Comparison of ENCODE assay signal across 19 cellular contexts in the genomic region with DNA sequence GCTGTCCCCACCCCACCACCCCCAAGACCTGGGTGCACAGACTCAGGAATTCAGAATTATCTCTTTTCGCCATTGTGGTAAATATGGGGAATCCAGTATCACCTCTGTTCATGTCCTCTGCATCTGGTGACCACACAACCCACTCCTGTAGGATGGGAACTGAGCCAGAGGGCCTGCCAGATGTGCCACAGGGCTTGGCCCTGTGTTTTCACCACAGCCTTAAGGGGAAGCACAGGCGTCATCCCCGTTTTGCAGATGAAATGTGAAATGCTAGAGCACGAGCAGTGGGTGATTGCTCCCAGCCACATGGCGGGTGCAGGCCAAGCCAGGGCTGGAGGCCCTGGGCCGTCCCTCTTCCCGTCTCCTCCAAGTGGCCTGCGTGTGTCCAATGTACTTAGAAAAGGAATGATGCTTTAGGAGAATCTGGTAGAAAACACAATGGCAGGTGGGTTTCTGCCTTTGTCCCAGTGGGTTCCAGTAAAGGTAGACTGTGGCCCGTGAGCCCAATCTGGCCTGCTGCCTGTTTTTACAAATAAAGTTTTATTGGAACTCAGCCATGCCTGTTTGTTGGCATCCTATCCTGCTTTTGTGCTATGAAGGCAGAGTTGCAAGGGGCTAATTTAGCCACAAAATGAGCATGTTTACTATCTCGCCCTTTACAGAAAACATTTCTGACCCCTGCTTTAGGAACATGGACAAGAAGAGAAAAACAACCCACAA.
"Had no signal": no experiment of that assay in that cellular context is flagged by ENCODE, and none has a peak within 500 bp of the region (broad histone marks: within the 10 kb centered on the region; RNA-seq: fewer than 3 reads in every experiment).

No MANE protein-coding gene starts in this region.

- H3K36me3 Mint-ChIP-seq: immature natural killer cell; memory B cell; naive B cell; stimulated activated naive B cell treated with anti-CD40 and anti-IgM and Interleukin-4, amounts not matched to agents 10 μg/mL and 1 μg/mL and 100 μg/mL, for 72 hours had no signal

- H3K27me3 ChIP-seq: dorsolateral prefrontal cortex, neutrophil had no signal

- H3K9me3 ChIP-seq: left ventricle myocardium inferior, lower lobe of right lung, neutrophil had no signal

- H3K27ac ChIP-seq: dorsolateral prefrontal cortex, left ventricle myocardium inferior, lower lobe of right lung, neutrophil had no signal

- H3K27ac Mint-ChIP-seq: immature natural killer cell; memory B cell; nephron progenitor cell; stimulated activated naive B cell treated with anti-CD40 and anti-IgM and Interleukin-4, amounts not matched to agents 10 μg/mL and 1 μg/mL and 100 μg/mL, for 72 hours; stimulated activated naive CD8-positive, alpha-beta T cell treated with anti-CD3 and anti-CD28 coated beads, Interleukin-15, amount 100 ng/mL, for 72 hours had no signal

- H3K4me1 Mint-ChIP-seq: immature natural killer cell; memory B cell; naive B cell; nephron progenitor cell; stimulated activated naive B cell treated with anti-CD40 and anti-IgM and Interleukin-4, amounts not matched to agents 10 μg/mL and 1 μg/mL and 100 μg/mL, for 72 hours; stimulated activated naive CD8-positive, alpha-beta T cell treated with anti-CD3 and anti-CD28 coated beads, Interleukin-15, amount 100 ng/mL, for 72 hours had no signal

- H3K4me3 Mint-ChIP-seq: immature natural killer cell; memory B cell; naive B cell; nephron progenitor cell; stimulated activated naive B cell treated with anti-CD40 and anti-IgM and Interleukin-4, amounts not matched to agents 10 μg/mL and 1 μg/mL and 100 μg/mL, for 72 hours; stimulated activated naive CD8-positive, alpha-beta T cell treated with anti-CD3 and anti-CD28 coated beads, Interleukin-15, amount 100 ng/mL, for 72 hours had no signal

- H3K36me3 ChIP-seq: left ventricle myocardium inferior, lower lobe of right lung, neutrophil had no signal

- H3K27me3 Mint-ChIP-seq: naive B cell; stimulated activated naive B cell treated with anti-CD40 and anti-IgM and Interleukin-4, amounts not matched to agents 10 μg/mL and 1 μg/mL and 100 μg/mL, for 72 hours; stimulated activated naive CD8-positive, alpha-beta T cell treated with anti-CD3 and anti-CD28 coated beads, Interleukin-15, amount 100 ng/mL, for 72 hours had no signal

- H3K4me1 ChIP-seq: left ventricle myocardium inferior, lower lobe of right lung had no signal

- H3K9me3 Mint-ChIP-seq: memory B cell; nephron progenitor cell; stimulated activated naive B cell treated with anti-CD40 and anti-IgM and Interleukin-4, amounts not matched to agents 10 μg/mL and 1 μg/mL and 100 μg/mL, for 72 hours; stimulated activated naive CD8-positive, alpha-beta T cell treated with anti-CD3 and anti-CD28 coated beads, Interleukin-15, amount 100 ng/mL, for 72 hours had no signal

- ATAC-seq: esophagus mucosa; left cardiac atrium; sciatic nerve; stimulated activated naive B cell treated with anti-CD40 and anti-IgM and Interleukin-4, amounts not matched to agents 10 μg/mL and 1 μg/mL and 100 μg/mL, for 72 hours; stimulated activated naive CD8-positive, alpha-beta T cell treated with anti-CD3 and anti-CD28 coated beads, Interleukin-15, amount 100 ng/mL, for 72 hours had no signal

- DNase-seq: cortex of kidney; effector CD8-positive, alpha-beta T cell; immature natural killer cell; left cardiac atrium; left ventricle myocardium inferior; naive B cell; nephron progenitor cell; stimulated activated CD4-positive, alpha-beta T cell treated with anti-CD3 and anti-CD28 coated beads, Interleukin-2, amount 100 ng/mL, for 24 hours; stimulated activated CD4-positive, alpha-beta T cell treated with anti-CD3 and anti-CD28 coated beads, Interleukin-4, amount 100 ng/mL, for 4 hours; stimulated activated naive B cell treated with anti-CD40 and anti-IgM and Interleukin-4, amounts not matched to agents 10 μg/mL and 1 μg/mL and 100 μg/mL, for 72 hours; stimulated activated naive CD8-positive, alpha-beta T cell treated with anti-CD3 and anti-CD28 coated beads, Interleukin-15, amount 100 ng/mL, for 72 hours; trophoblast cell had no signal

- FAIRE-seq: keratinocyte had no signal

- H3K4me3 ChIP-seq: dorsolateral prefrontal cortex, left ventricle myocardium inferior, lower lobe of right lung had no signal
